ENCODE assay signal across 13 cellular contexts in the genomic region with DNA sequence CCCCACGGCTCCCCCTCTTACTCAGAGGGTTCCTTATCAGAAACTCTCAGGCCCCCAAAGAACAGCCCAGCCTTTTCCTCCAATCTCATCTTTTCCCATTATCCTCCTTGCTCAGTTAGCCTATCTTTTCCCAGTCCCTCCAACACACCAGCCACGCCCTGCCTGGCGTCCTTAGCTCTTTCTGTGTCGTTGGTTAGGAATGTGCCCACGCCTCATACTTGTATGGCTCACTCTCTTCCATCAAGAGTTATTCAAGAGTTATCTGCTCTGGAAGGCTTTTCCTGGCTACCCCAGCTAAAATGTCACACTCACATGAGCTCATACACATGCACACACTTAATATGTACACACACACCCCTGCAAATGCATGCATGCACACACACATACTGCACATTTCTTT. TPM values are rescaled to one million over a fixed set of nuclear protein-coding genes. Genes with fewer than 3 reads are reported as not detected.
A peak's percentile ranks its signal among the peaks of the same experiment; 100 is the strongest.
DNase-seq lines count a peak whose midpoint lies in the region; TF ChIP-seq lines count a peak whose summit lies in the region.
"Had no signal": no experiment of that assay in that cellular context is flagged by ENCODE, and none has a peak within 500 bp of the region (broad histone marks: within the 10 kb centered on the region; RNA-seq: fewer than 3 reads in every experiment).

No MANE protein-coding gene starts in this region.

- H3K9ac ChIP-seq in smooth muscle cell (ENCODE audit: low read depth), result no peak overlapping the region

- no peaks in the 10 kb centered on the region for H3K4me1 ChIP-seq in smooth muscle cell (ENCODE audit: low read depth)
- H3K4me1 ChIP-seq: right lobe of liver had no signal

- H3K4me3 ChIP-seq in fibroblast of pulmonary artery (replicated peaks; ENCODE audit: low read depth, low read length) (no peak overlapping the region), smooth muscle cell (no peak overlapping the region)
- H3K4me3 ChIP-seq: coronary artery, right lobe of liver had no signal

- H3K4me2 ChIP-seq in smooth muscle cell, result peak overlapping the region; percentile 9

- no peaks in the 10 kb centered on the region for H3K9me3 ChIP-seq in smooth muscle cell (replicated peaks; ENCODE audit: low read depth)
- H3K9me3 ChIP-seq: Caco-2, right lobe of liver had no signal

- peak overlapping the region; percentile 34 for H3K27ac ChIP-seq in smooth muscle cell (ENCODE audit: low read depth)
- H3K27ac ChIP-seq: coronary artery, right lobe of liver had no signal

- H3K27me3 ChIP-seq in smooth muscle cell (ENCODE audit: low read depth), result no peaks in the 10 kb centered on the region
- H3K27me3 ChIP-seq: right lobe of liver had no signal

- 30% methylated on average over 5 of the region's 5 CpGs for WGBS in smooth muscle cell (ENCODE audit: low lambda C conversion rate)

- no peaks in the 10 kb centered on the region for H3K79me2 ChIP-seq in smooth muscle cell (ENCODE audit: low read depth)

- peaks cover 6% of the 10 kb centered on the region for H3F3A ChIP-seq in smooth muscle cell (ENCODE audit: low read depth)

- no peaks in the 10 kb centered on the region for H4K20me1 ChIP-seq in smooth muscle cell (ENCODE audit: low read depth)

- TF ChIP-seq CTCF in fibroblast of pulmonary artery (IDR thresholded peaks at IDR 0.05; ENCODE audit: low read length, missing control alignments) (no peak), smooth muscle cell (IDR thresholded peaks at IDR 0.05; ENCODE audit: borderline replicate concordance, insufficient read depth, poor library complexity, severe bottlenecking) (no peak)

- H3K36me3 ChIP-seq in smooth muscle cell (ENCODE audit: low read depth), result no peaks in the 10 kb centered on the region
- H3K36me3 ChIP-seq: right lobe of liver had no signal

- DNase-seq in GM04503 (ENCODE audit: low read depth) (peak; percentile 45), RPMI7951 (ENCODE audit: low read depth) (peak; percentile 32), fibroblast of pulmonary artery (ENCODE audit: low read depth) (peak; percentile 32), smooth muscle cell (lab: John Stamatoyannopoulos, UW; ENCODE audit: unreplicated experiment) (no peak), dermis blood vessel endothelial cell (no peak), cerebellar nuclear complex (lab: John Stamatoyannopoulos, UW) (no peak), SK-N-DZ (ENCODE audit: low spot score) (no peak)
- DNase-seq: Caco-2; immature natural killer cell; KBM-7; naive thymus-derived CD4-positive, alpha-beta T cell; right lobe of liver had no signal

- H2AFZ ChIP-seq in smooth muscle cell (ENCODE audit: low read depth), result no peak overlapping the region

RNA-seq across cellular contexts. Expression of a gene that starts 37.5 kb away (rescaled TPM):
- 20.4 and 23.4 TPM in 2 replicates for total RNA-seq in RPMI7951 (2014; rRNA removed; shearing (Covaris generic))
- total RNA-seq in smooth muscle cell (43.7 and 59.7 TPM in 2 replicates), dermis blood vessel endothelial cell (16.0 and 16.7 TPM in 2 replicates)
- 27.4 and 40.5 TPM in 2 replicates for polyA plus RNA-seq in smooth muscle cell
- polyA plus RNA-seq in SK-N-DZ (2014; cell fraction: cytosol; rRNA removed), result 0.17 and 0.45 TPM in 2 replicates
- 0.13 and 4.5 TPM in 2 replicates for polyA plus RNA-seq in SK-N-DZ (2014; cell fraction: nucleus; rRNA removed)
- polyA plus RNA-seq: naive thymus-derived CD4-positive, alpha-beta T cell had no signal

RNA-seq across cellular contexts. Expression of a gene that starts 57.7 kb away (rescaled TPM):
- 33.1 and 36.2 TPM in 2 replicates for total RNA-seq in RPMI7951 (2014; rRNA removed; shearing (Covaris generic))
- total RNA-seq in smooth muscle cell (26.5 and 30.9 TPM in 2 replicates), dermis blood vessel endothelial cell (11.8 and 15.8 TPM in 2 replicates)
- 28.2 and 30.9 TPM in 2 replicates for polyA plus RNA-seq in smooth muscle cell
- 37.2 and 42.0 TPM in 2 replicates for polyA plus RNA-seq in SK-N-DZ (2014; cell fraction: cytosol; rRNA removed)
- polyA plus RNA-seq in SK-N-DZ (2014; cell fraction: nucleus; rRNA removed), result 22.1 and 23.2 TPM in 2 replicates

Comparison
In these comparisons a context has a peak if more than half of its experiments do, and no peak if none do; other contexts are left out.
1. DNase-seq: peak in GM04503 (single experiment), RPMI7951 (single experiment) and fibroblast of pulmonary artery (single experiment); none in smooth muscle cell (single experiment), dermis blood vessel endothelial cell (single experiment), cerebellar nuclear complex (0 of 2) and SK-N-DZ (single experiment).